In the genomic region with DNA sequence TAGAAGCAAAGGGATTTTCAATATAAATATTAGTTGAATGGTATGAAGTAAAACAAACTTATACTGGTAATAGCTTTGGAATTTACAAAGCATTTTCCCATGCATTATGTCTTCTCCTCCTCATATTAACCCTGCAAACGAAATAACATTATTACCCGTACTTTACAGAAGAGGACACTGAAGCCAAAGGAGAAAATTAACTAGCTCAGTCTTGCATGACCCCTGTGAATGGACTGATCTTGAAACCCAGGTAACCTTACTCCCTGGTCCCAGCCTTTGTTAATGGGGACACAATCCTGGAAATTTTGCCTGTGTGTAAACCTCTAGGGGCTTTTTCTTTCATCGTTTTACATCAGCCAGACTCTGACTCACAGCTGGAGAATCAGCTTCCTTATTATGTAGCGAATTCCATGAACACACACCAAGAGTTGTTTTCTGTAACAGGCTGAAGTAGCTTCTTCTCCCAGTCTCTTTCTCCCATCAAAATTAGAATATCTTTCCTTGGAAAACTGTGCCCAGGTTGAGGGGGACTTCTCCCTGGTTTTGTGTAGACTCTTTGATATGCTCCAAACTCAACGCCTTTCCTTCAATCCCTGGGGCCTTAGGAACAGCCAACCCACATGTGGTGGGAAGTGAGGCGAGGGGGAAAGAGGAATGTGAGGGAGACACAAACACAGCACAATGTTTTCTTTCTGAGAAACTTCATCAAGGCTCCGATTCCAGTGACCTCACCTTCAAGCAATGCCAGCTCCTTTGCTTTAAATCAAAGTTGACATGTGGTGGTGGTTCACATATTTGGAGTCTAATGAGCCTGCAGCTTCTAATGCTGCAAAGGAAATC, we compare ENCODE assay signal across 8 cellular contexts.
DNase-seq lines count a peak whose midpoint lies in the region; ATAC-seq, FAIRE-seq and TF ChIP-seq lines count a peak whose summit lies in the region.
"Had no signal": no experiment of that assay in that cellular context is flagged by ENCODE, and none has a peak within 500 bp of the region (broad histone marks: within the 10 kb centered on the region; RNA-seq: fewer than 3 reads in every experiment).

No MANE protein-coding gene starts in this region.

- peak overlapping the region; percentile 41 for H3K27ac ChIP-seq in angular gyrus (ENCODE audit: low read depth, low read length)
- H3K27ac ChIP-seq in hepatocyte: peak overlapping the region; percentile 97
- peak overlapping the region; percentile 59 to 70 for H3K27ac ChIP-seq in tibial artery

- H3K4me1 Mint-ChIP-seq in stimulated activated memory B cell treated with anti-CD40 and anti-IgM and Interleukin-4, amounts not matched to agents 10 μg/mL and 1 μg/mL and 100 μg/mL, for 72 hours: no peaks in the 10 kb centered on the region

- no peaks in the 10 kb centered on the region for H4K20me1 ChIP-seq in hepatocyte (ENCODE audit: insufficient read depth, poor library complexity, severe bottlenecking)

- no peaks in the 10 kb centered on the region for H3K79me2 ChIP-seq in hepatocyte

- no peak for FAIRE-seq in HTR-8/SVneo (lab: Jason Lieb, UNC)

- peak overlapping the region; percentile 28 for H3K4me2 ChIP-seq in hepatocyte

- TF ChIP-seq CTCF in hepatocyte (IDR thresholded peaks at IDR 0.05; ENCODE audit: poor library complexity) (no peak), tibial artery (IDR thresholded peaks at IDR 0.05) (peak in 1 of 2 experiments; percentile 19)

- H3K36me3 Mint-ChIP-seq in stimulated activated memory B cell treated with anti-CD40 and anti-IgM and Interleukin-4, amounts not matched to agents 10 μg/mL and 1 μg/mL and 100 μg/mL, for 72 hours: no peaks in the 10 kb centered on the region
- H3K36me3 Mint-ChIP-seq: activated naive CD4-positive, alpha-beta T cell treated with anti-CD3 and anti-CD28 coated beads, Interleukin-2, amount 50 U/mL, for 72 hours had no signal

- no peak overlapping the region for H3K27ac Mint-ChIP-seq in stimulated activated memory B cell treated with anti-CD40 and anti-IgM and Interleukin-4, amounts not matched to agents 10 μg/mL and 1 μg/mL and 100 μg/mL, for 72 hours
- H3K27ac Mint-ChIP-seq: activated naive CD4-positive, alpha-beta T cell treated with anti-CD3 and anti-CD28 coated beads, Interleukin-2, amount 50 U/mL, for 72 hours had no signal

- 57% methylated on average over 7 of the region's 7 CpGs for WGBS in hepatocyte (ENCODE audit: low lambda C conversion rate, missing lambda C conversion rate)

- H2AFZ ChIP-seq in hepatocyte: no peak overlapping the region

- H3K9me2 ChIP-seq in hepatocyte (replicated peaks; ENCODE audit: insufficient read depth): no peaks in the 10 kb centered on the region

- H3K36me3 ChIP-seq in hepatocyte (replicated peaks; ENCODE audit: insufficient read depth, low read depth) (no peaks in the 10 kb centered on the region), tibial artery (no peaks in the 10 kb centered on the region)

- DNase-seq in HTR-8/SVneo (ENCODE audit: insufficient read length, low spot score) (peak; percentile 50), hepatocyte (ENCODE audit: low spot score) (peak; percentile 55), tibial artery (no peak), nucleus accumbens (lab: John Stamatoyannopoulos, UW) (no peak)

- H3K4me3 ChIP-seq in hepatocyte: no peak overlapping the region
- no peak overlapping the region for H3K4me3 ChIP-seq in tibial artery

- H3K4me3 Mint-ChIP-seq in stimulated activated memory B cell treated with anti-CD40 and anti-IgM and Interleukin-4, amounts not matched to agents 10 μg/mL and 1 μg/mL and 100 μg/mL, for 72 hours: no peak overlapping the region

- H3K27me3 ChIP-seq in hepatocyte (no peaks in the 10 kb centered on the region), tibial artery (no peaks in the 10 kb centered on the region)

- peaks cover 5% of the 10 kb centered on the region for H3K9me3 Mint-ChIP-seq in stimulated activated memory B cell treated with anti-CD40 and anti-IgM and Interleukin-4, amounts not matched to agents 10 μg/mL and 1 μg/mL and 100 μg/mL, for 72 hours

- H3K27me3 Mint-ChIP-seq in stimulated activated memory B cell treated with anti-CD40 and anti-IgM and Interleukin-4, amounts not matched to agents 10 μg/mL and 1 μg/mL and 100 μg/mL, for 72 hours: no peaks in the 10 kb centered on the region

- intact Hi-C loops in tibial artery (cut with DNase I; ENCODE audit: low total_unique reads): no loop called here

- H3K9me3 ChIP-seq in hepatocyte (ENCODE audit: low read depth): no peaks in the 10 kb centered on the region
- H3K9me3 ChIP-seq in tibial artery: no peaks in the 10 kb centered on the region

- H3K4me1 ChIP-seq in hepatocyte (ENCODE audit: insufficient read depth) (no peaks in the 10 kb centered on the region), tibial artery (peaks cover 0 to 53% (median 17%) of the 10 kb centered on the region in 4 donors)

- ATAC-seq in stimulated activated memory B cell treated with anti-CD40 and anti-IgM and Interleukin-4, amounts not matched to agents 10 μg/mL and 1 μg/mL and 100 μg/mL, for 72 hours: no peak
- ATAC-seq in GM19467 (IDR thresholded peaks at IDR 0.05; ENCODE audit: unreplicated experiment): no peak
- ATAC-seq: activated naive CD4-positive, alpha-beta T cell treated with anti-CD3 and anti-CD28 coated beads, Interleukin-2, amount 50 U/mL, for 72 hours had no signal

Comparison
In these comparisons a context has a peak if more than half of its experiments do, and no peak if none do; other contexts are left out.
1. DNase-seq: peak in HTR-8/SVneo (single experiment) and hepatocyte (single experiment); none in tibial artery (0 of 2) and nucleus accumbens (0 of 56).
2. H3K27ac ChIP-seq: peak in every context shown above with its lines; median percentile 97 in hepatocyte; 64 in tibial artery; 41 in angular gyrus.